ENCODE assay signal across 1 cellular context in the genomic region with DNA sequence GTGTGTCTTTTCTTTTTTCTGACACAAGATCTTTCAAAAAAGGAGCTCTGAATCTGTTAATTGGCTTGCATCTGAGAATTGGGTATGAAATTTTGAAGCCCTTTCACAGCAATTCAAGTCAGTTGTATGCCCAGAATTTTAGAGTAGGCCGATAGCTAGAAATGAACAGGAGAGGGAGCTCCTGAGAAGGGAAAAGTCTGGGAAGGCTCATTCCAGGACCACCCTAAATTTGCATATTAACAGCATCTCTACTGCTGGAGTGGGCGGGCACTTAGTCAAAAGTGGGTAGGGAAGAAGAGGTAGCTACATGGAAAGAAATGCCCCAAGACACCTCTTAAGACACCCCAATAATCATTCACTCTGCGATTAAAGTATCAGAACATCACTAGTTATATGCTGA.
TF ChIP-seq lines count a peak whose summit lies in the region.

No MANE protein-coding gene starts in this region.

TF ChIP-seq in SK-N-SH treated with all-trans-retinoic acid at 6 μM for 48 hours, 23 proteins besides CTCF, POLR2A, EP300 and RAD21 (continued from another document):
- TF ChIP-seq POU6F1 (CRISPR knock-in tag; IDR thresholded peaks at IDR 0.05; ENCODE audit: borderline replicate concordance, low read depth), result no peak
- TF ChIP-seq PPARA (CRISPR knock-in tag; IDR thresholded peaks at IDR 0.05; ENCODE audit: borderline replicate concordance), result no peak
- TF ChIP-seq, protein P1, sequence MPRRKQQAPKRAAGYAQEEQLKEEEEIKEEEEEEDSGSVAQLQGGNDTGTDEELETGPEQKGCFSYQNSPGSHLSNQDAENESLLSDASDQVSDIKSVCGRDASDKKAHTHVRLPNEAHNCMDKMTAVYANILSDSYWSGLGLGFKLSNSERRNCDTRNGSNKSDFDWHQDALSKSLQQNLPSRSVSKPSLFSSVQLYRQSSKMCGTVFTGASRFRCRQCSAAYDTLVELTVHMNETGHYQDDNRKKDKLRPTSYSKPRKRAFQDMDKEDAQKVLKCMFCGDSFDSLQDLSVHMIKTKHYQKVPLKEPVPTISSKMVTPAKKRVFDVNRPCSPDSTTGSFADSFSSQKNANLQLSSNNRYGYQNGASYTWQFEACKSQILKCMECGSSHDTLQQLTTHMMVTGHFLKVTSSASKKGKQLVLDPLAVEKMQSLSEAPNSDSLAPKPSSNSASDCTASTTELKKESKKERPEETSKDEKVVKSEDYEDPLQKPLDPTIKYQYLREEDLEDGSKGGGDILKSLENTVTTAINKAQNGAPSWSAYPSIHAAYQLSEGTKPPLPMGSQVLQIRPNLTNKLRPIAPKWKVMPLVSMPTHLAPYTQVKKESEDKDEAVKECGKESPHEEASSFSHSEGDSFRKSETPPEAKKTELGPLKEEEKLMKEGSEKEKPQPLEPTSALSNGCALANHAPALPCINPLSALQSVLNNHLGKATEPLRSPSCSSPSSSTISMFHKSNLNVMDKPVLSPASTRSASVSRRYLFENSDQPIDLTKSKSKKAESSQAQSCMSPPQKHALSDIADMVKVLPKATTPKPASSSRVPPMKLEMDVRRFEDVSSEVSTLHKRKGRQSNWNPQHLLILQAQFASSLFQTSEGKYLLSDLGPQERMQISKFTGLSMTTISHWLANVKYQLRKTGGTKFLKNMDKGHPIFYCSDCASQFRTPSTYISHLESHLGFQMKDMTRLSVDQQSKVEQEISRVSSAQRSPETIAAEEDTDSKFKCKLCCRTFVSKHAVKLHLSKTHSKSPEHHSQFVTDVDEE (CRISPR knock-in tag; IDR thresholded peaks at IDR 0.05), result no peak
- no peak for TF ChIP-seq TCF4 (CRISPR knock-in tag; IDR thresholded peaks at IDR 0.05; ENCODE audit: borderline replicate concordance)
- no peak for TF ChIP-seq ISL1 (CRISPR knock-in tag; IDR thresholded peaks at IDR 0.05)
- no peak for TF ChIP-seq SNAI2 (CRISPR knock-in tag; IDR thresholded peaks at IDR 0.05)
- no peak for TF ChIP-seq CSDC2 (CRISPR knock-in tag; IDR thresholded peaks at IDR 0.05)
- TF ChIP-seq TOX (CRISPR knock-in tag; IDR thresholded peaks at IDR 0.05; ENCODE audit: borderline replicate concordance), result no peak
- TF ChIP-seq BACH2 (CRISPR knock-in tag; IDR thresholded peaks at IDR 0.05; ENCODE audit: borderline replicate concordance), result no peak
- no peak for TF ChIP-seq PATZ1 (CRISPR knock-in tag; IDR thresholded peaks at IDR 0.05; ENCODE audit: borderline replicate concordance)
